24 cellular contexts compared by ENCODE assay signal in the genomic region with DNA sequence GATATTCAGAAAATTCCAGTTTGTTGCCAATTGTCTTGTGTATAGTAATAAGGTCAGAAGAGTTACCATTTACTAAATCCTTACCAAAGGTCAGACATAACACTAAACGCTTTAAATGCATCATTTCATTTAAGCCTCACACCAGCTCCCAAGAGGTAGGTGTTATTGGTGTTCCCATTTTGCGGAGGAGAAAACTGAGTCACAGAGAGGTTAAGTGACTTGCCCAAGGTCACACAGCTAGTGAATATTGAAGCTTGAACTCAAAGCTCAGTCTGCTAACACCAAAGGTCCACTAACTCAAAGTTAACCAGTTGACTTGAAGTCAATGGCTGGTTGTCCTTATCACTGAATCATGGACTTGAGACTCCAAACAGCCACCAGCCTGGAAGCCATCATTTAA. TPM values are rescaled to one million over a fixed set of nuclear protein-coding genes. Genes with fewer than 3 reads are reported as not detected.
"Had no signal": no experiment of that assay in that cellular context is flagged by ENCODE, and none has a peak within 500 bp of the region (broad histone marks: within the 10 kb centered on the region; RNA-seq: fewer than 3 reads in every experiment).

No MANE protein-coding gene starts in this region.

- H3K4me1 ChIP-seq: esophagus muscularis mucosa, foreskin keratinocyte, heart right ventricle, left lung had no signal

- H3K4me3 ChIP-seq: coronary artery, dorsolateral prefrontal cortex, esophagus muscularis mucosa, heart right ventricle, left lung, lower lobe of right lung, mucosa of descending colon had no signal

- H3K9me3 ChIP-seq: esophagus muscularis mucosa, heart right ventricle, left lung, lower lobe of right lung, mucosa of descending colon had no signal

- H3K27ac ChIP-seq: coronary artery, dorsolateral prefrontal cortex, esophagus muscularis mucosa, foreskin keratinocyte, heart right ventricle, left lung, lower lobe of right lung had no signal

- H3K36me3 ChIP-seq: esophagus muscularis mucosa, heart right ventricle, left lung, lower lobe of right lung had no signal

- DNase-seq: dermis blood vessel endothelial cell; dorsolateral prefrontal cortex; effector CD4-positive, alpha-beta T cell; effector memory CD4-positive, alpha-beta T cell; foreskin keratinocyte; glutamatergic neuron; head of caudate nucleus; heart right ventricle; hippocampal formation; left cardiac atrium; left lung; left ventricle myocardium superior; lower lobe of right lung; mesenchymal stem cell; mucosa of descending colon; naive B cell had no signal

- FAIRE-seq: colon, endothelial cell of umbilical vein, frontal cortex, islet of Langerhans, keratinocyte had no signal

RNA-seq across cellular contexts. Expression of a gene that starts 40.8 kb away (rescaled TPM):
- total RNA-seq: dermis blood vessel endothelial cell, epithelial cell of proximal tubule had no signal
